Comparison of ENCODE assay signal across 21 cellular contexts in genomic region chr16:23852794-23853562, GRCh38. TPM values are rescaled to one million over a fixed set of nuclear protein-coding genes. Genes with fewer than 3 reads are reported as not detected.
DNase-seq lines count a peak whose midpoint lies in the region; ATAC-seq, FAIRE-seq and TF ChIP-seq lines count a peak whose summit lies in the region.
"Had no signal": no experiment of that assay in that cellular context is flagged by ENCODE, and none has a peak within 500 bp of the region (broad histone marks: within the 10 kb centered on the region; RNA-seq: fewer than 3 reads in every experiment).

No MANE protein-coding gene starts in this region.

- H3K79me2 ChIP-seq in HepG2 (ENCODE audit: insufficient read depth, low read length), result no peaks in the 10 kb centered on the region

- no peak for DNase-seq in right lobe of liver
- no peak for DNase-seq in HepG2 (ENCODE audit: low spot score)
- DNase-seq in KBM-7, result peak; percentile 29
- no peak for DNase-seq in upper lobe of left lung
- DNase-seq: activated CD8-positive, alpha-beta memory T cell treated with anti-CD3 and anti-CD28 coated beads, Interleukin-2, amount 50 U/mL, for 48 hours; BE2C; DMS79; HFFc6; NCI-H1092; NK-92 treated with Interleukin-12 subunit alpha and Interleukin-12 subunit beta, amount 100 ng/mL, for 24 hours had no signal

- H3K4me3 ChIP-seq in right lobe of liver (no peak overlapping the region), HepG2 (replicated peaks in 1 of 3; ENCODE audit: insufficient read depth in 1 of 3, low read depth in 2 of 3, low read length in 3 of 3) (no peak overlapping the region), upper lobe of left lung (no peak overlapping the region)
- H3K4me3 ChIP-seq: ascending aorta, thoracic aorta had no signal

- no peak overlapping the region for H3K9ac ChIP-seq in HepG2 (ENCODE audit: insufficient read depth, low read depth, low read length)

- H3K9me3 ChIP-seq in right lobe of liver (no peaks in the 10 kb centered on the region), HepG2 (ENCODE audit: low read length) (no peaks in the 10 kb centered on the region), upper lobe of left lung (no peaks in the 10 kb centered on the region)
- H3K9me3 ChIP-seq: ascending aorta, BE2C, thoracic aorta had no signal

- no peak overlapping the region for H3K27ac ChIP-seq in right lobe of liver
- H3K27ac ChIP-seq in HepG2 (ENCODE audit: extremely low read length, insufficient read depth, low read length), result no peak overlapping the region
- peak overlapping the region in 3 of 4 donors; percentile 18 to 68 (median 65) for H3K27ac ChIP-seq in upper lobe of left lung
- H3K27ac ChIP-seq: ascending aorta, epithelial cell of prostate, thoracic aorta, VCaP had no signal

- no peaks in the 10 kb centered on the region for H3K4me1 ChIP-seq in right lobe of liver
- no peaks in the 10 kb centered on the region for H3K4me1 ChIP-seq in HepG2 (ENCODE audit: insufficient read depth, low read length)
- H3K4me1 ChIP-seq in upper lobe of left lung, result peaks cover 3 to 17% (median 14%) of the 10 kb centered on the region in 4 donors
- H3K4me1 ChIP-seq: ascending aorta, BE2C had no signal

- WGBS in right lobe of liver (ENCODE audit: insufficient coverage, low coverage, low lambda C conversion rate, missing lambda C conversion rate), result 18% methylated on average over 5 of the region's 5 CpGs
- 5% methylated on average over 5 of the region's 5 CpGs for WGBS in HepG2 (ENCODE audit: low lambda C conversion rate)
- 29 to 43% methylated on average over 5 of the region's 5 CpGs for WGBS in upper lobe of left lung, 2 donors

- POLR2A ChIA-PET in HepG2 (lab: Yijun Ruan, JAX), result no interaction called here

- TF ChIP-seq POLR2A in right lobe of liver (IDR thresholded peaks at IDR 0.05) (no peak), HepG2 (IDR thresholded peaks at IDR 0.05; ENCODE audit: insufficient read depth in 1 of 2, low read depth in 2 of 2, low read length in 2 of 2) (no peak), upper lobe of left lung (IDR thresholded peaks at IDR 0.05) (no peak)

- TF ChIP-seq RAD21 in HepG2 (CRISPR knock-in tag; IDR thresholded peaks at IDR 0.05), result no peak

- no peaks in the 10 kb centered on the region for H3K9me3 Mint-ChIP-seq in activated naive CD8-positive, alpha-beta T cell (ENCODE audit: low read depth)

- no peak overlapping the region for H3K4me2 ChIP-seq in HepG2 (ENCODE audit: low read depth, low read length)

- H3K27me3 ChIP-seq in right lobe of liver (no peaks in the 10 kb centered on the region), HepG2 (ENCODE audit: control insufficient read depth in 1 of 2, insufficient read depth in 2 of 2, low read length in 2 of 2) (peaks cover 0 to 4% of the 10 kb centered on the region in 2 experiments; a peak in 3 of 5 replicates), upper lobe of left lung (no peaks in the 10 kb centered on the region)
- H3K27me3 ChIP-seq: ascending aorta, BE2C had no signal

- H3K4me3 Mint-ChIP-seq in activated naive CD8-positive, alpha-beta T cell, result peak overlapping the region; percentile 44
- H3K4me3 Mint-ChIP-seq: HFFc6 had no signal

- TF ChIP-seq EP300 in HepG2 (IDR thresholded peaks at IDR 0.05; ENCODE audit: low read depth in 2 of 2, low read length in 2 of 2) (no peak), HepG2 (CRISPR knock-in tag; IDR thresholded peaks at IDR 0.05; ENCODE audit: borderline replicate concordance) (no peak), upper lobe of left lung (IDR thresholded peaks at IDR 0.05) (no peak)

- CTCF ChIA-PET in HepG2 (lab: Yijun Ruan, JAX; ENCODE audit: low intra/inter-chr PET ratio, low total read pairs), result no interaction called here

- no peaks in the 10 kb centered on the region for H4K20me1 ChIP-seq in HepG2 (ENCODE audit: insufficient read depth, low read length)

- FAIRE-seq in HepG2 (lab: Jason Lieb, UNC), result no peak
- FAIRE-seq: HTR-8/SVneo, islet of Langerhans had no signal

- H3K36me3 ChIP-seq in right lobe of liver (no peaks in the 10 kb centered on the region), HepG2 (replicated peaks in 1 of 2; ENCODE audit: control insufficient read depth in 1 of 2, insufficient read depth in 2 of 2, low read length in 2 of 2) (no peaks in the 10 kb centered on the region), upper lobe of left lung (no peaks in the 10 kb centered on the region)
- H3K36me3 ChIP-seq: ascending aorta, BE2C, thoracic aorta had no signal

- no TSS peak for BruUV-seq in HepG2 (replicated peaks; lab: Mats Ljungman, UMichigan)

- in situ Hi-C loops in HepG2 (cut with HindIII; ENCODE audit: extremely low pct_ligation_motif_present, low pct_unique_long_range_greater_than_20kb), result no loop called here
- in situ Hi-C loops in KBM-7 (cut with MboI; ENCODE audit: low pct_unique_long_range_greater_than_20kb, low sequenced_read_pairs), result no loop called here

- intact Hi-C loops in right lobe of liver (cut with DNase I) (no loop called here), HepG2 (cut with micrococcal nuclease; ENCODE audit: unreplicated experiment) (no loop called here)

- H3K36me3 Mint-ChIP-seq in activated naive CD8-positive, alpha-beta T cell, result peaks cover 12% of the 10 kb centered on the region

- peaks cover 86% of the 10 kb centered on the region for H3K4me1 Mint-ChIP-seq in activated naive CD8-positive, alpha-beta T cell (ENCODE audit: low read depth)

- ATAC-seq in right lobe of liver (peak in 3 of 4 donors; percentile 24 to 48 (median 32)), HepG2 (no peak), upper lobe of left lung (ENCODE audit: low FRiP score in 2 of 2) (peak in 1 of 2 donors; percentile 24), HG03565 (IDR thresholded peaks at IDR 0.05; ENCODE audit: unreplicated experiment) (no peak), HG02840 (IDR thresholded peaks at IDR 0.05; ENCODE audit: low FRiP score, unreplicated experiment) (no peak), GM18870 (IDR thresholded peaks at IDR 0.05; ENCODE audit: unreplicated experiment) (no peak)
- ATAC-seq: SK-N-SH treated with all-trans-retinoic acid at 6 μM for 48 hours had no signal

- TF ChIP-seq CTCF in right lobe of liver (IDR thresholded peaks at IDR 0.05) (no peak), HepG2 (CRISPR knock-in tag; IDR thresholded peaks at IDR 0.05) (no peak), upper lobe of left lung (IDR thresholded peaks at IDR 0.05) (no peak)

- no peak overlapping the region for H2AFZ ChIP-seq in HepG2 (ENCODE audit: low read length)

- H3K27ac Mint-ChIP-seq in activated naive CD8-positive, alpha-beta T cell, result peak overlapping the region; percentile 83
- H3K27ac Mint-ChIP-seq: HFFc6 had no signal

- H3K27me3 Mint-ChIP-seq in activated naive CD8-positive, alpha-beta T cell, result no peaks in the 10 kb centered on the region

TF ChIP-seq in HepG2, 621 proteins besides CTCF, POLR2A, EP300 and RAD21 (continues in another document):
- TF ChIP-seq ZZZ3 (CRISPR knock-in tag; IDR thresholded peaks at IDR 0.05; ENCODE audit: borderline replicate concordance) (no peak), SRF (IDR thresholded peaks at IDR 0.05; ENCODE audit: low read depth, low read length) (no peak), ATAD3A (CRISPR knock-in tag; IDR thresholded peaks at IDR 0.05) (no peak), HINFP (CRISPR knock-in tag; IDR thresholded peaks at IDR 0.05; ENCODE audit: low read depth) (no peak), RBM22 (optimal IDR thresholded peaks at IDR 0.05; ENCODE audit: low read length) (no peak), CEBPG (CRISPR knock-in tag; IDR thresholded peaks at IDR 0.05) (no peak), ZNF879 (CRISPR knock-in tag; IDR thresholded peaks at IDR 0.05) (no peak), PAX8 (CRISPR knock-in tag; IDR thresholded peaks at IDR 0.05; ENCODE audit: borderline replicate concordance) (no peak)

RNA-seq across cellular contexts. Expression of gene PRKCB, which starts 17.2 kb away (rescaled TPM):
- total RNA-seq in right lobe of liver (1 to 10 TPM; 1.7 to 8.1 (median 3.5) TPM), HepG2 (2016; rRNA removed; fragmentation: Illumina TruSeq; extraction: Trizol) (not detected in 2 replicates), upper lobe of left lung (10 to 100 TPM in 5 of 6 donors, 1 to 10 TPM in 1; 9.6 to 28.0 (median 13.9) TPM)
- not detected in 2 replicates for total RNA-seq in HepG2 (2016; cell fraction: cytosol; rRNA removed; fragmentation: Illumina TruSeq; extraction: Trizol; ENCODE audit: low read depth)
- not detected in 2 replicates for total RNA-seq in HepG2 (2016; cell fraction: insoluble cytoplasmic fraction; rRNA removed; fragmentation: Illumina TruSeq; extraction: Trizol)
- not detected in 2 replicates for total RNA-seq in HepG2 (2016; cell fraction: membrane; rRNA removed; fragmentation: Illumina TruSeq; extraction: Trizol)
- 0.40 TPM in 1 of 2 replicates, not detected in the other for total RNA-seq in HepG2 (2016; cell fraction: nucleus; rRNA removed; fragmentation: Illumina TruSeq; extraction: Trizol)
- polyA plus RNA-seq in HepG2 (2011; rRNA removed), result 0.01 and 0.03 TPM in 2 replicates
- 0.01 and 0.04 TPM in 2 replicates for polyA plus RNA-seq in HepG2 (2011; cell fraction: cytosol; rRNA removed)
- 0.02 and 0.05 TPM in 2 replicates for polyA plus RNA-seq in HepG2 (2011; cell fraction: nucleus; rRNA removed)
- polyA plus RNA-seq in HepG2 (2012), result not detected in 2 replicates
- polyA plus RNA-seq in HepG2 (2016; cell fraction: cytosol; fragmentation: Illumina TruSeq; extraction: Trizol; ENCODE audit: low read depth), result 0.07 TPM in 1 of 2 replicates, not detected in the other
- not detected in 2 replicates for polyA plus RNA-seq in HepG2 (2016; cell fraction: insoluble cytoplasmic fraction; fragmentation: Illumina TruSeq; extraction: Trizol; ENCODE audit: low read depth)
- not detected in 2 replicates for polyA plus RNA-seq in HepG2 (2016; cell fraction: membrane; fragmentation: Illumina TruSeq; extraction: Trizol; ENCODE audit: low read depth)
- polyA plus RNA-seq in HepG2 (2016; cell fraction: nucleus; fragmentation: Illumina TruSeq; extraction: Trizol; ENCODE audit: insufficient read depth, low read depth), result not detected in 2 replicates
- polyA minus RNA-seq in HepG2 (2011; rRNA and poly(A)+ RNA removed; ENCODE audit: low replicate concordance), result 0.32 and 15.2 TPM in 2 replicates
- polyA minus RNA-seq in HepG2 (2011; cell fraction: cytosol; rRNA and poly(A)+ RNA removed), result 0.20 TPM in 1 of 2 replicates, not detected in the other
- polyA minus RNA-seq in HepG2 (2011; cell fraction: nucleus; rRNA and poly(A)+ RNA removed), result 0.26 TPM in 1 of 2 replicates, not detected in the other
- total RNA-seq: HFFc6 had no signal

Comparison
In these comparisons a context has a peak if more than half of its experiments do, and no peak if none do; other contexts are left out.
1. ATAC-seq: peak in right lobe of liver (3 of 4); none in HepG2 (single experiment), HG03565 (single experiment), HG02840 (single experiment) and GM18870 (single experiment).
2. H3K27ac ChIP-seq: peak in upper lobe of left lung (3 of 4); none in right lobe of liver (0 of 3) and HepG2 (single experiment).